ENCODE assay signal across 8 cellular contexts in the genomic region with DNA sequence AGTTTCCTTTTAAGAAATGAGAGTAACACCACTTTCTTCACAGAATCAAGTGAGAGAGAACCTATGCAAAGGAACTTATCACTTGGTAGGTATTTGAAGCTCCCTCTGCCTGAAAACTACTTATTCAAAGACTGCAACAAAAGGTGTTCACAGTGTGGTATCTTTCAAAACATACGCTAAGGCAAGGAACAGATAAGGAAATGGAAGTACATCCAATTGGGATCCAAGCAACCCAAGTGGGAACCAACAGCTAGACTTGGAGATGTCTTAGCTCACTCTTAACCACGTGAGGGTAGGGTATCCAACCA. TPM values are rescaled to one million over a fixed set of nuclear protein-coding genes. Genes with fewer than 3 reads are reported as not detected.
DNase-seq lines count a peak whose midpoint lies in the region; ATAC-seq lines count a peak whose summit lies in the region.

No MANE protein-coding gene starts in this region.

- peaks cover 33% of the 10 kb centered on the region for H3K27me3 ChIP-seq in iPS-20b (ENCODE audit: insufficient read depth, low read length)
- peaks cover 12 to 35% (median 16%) of the 10 kb centered on the region in 5 donors for H3K27me3 ChIP-seq in subcutaneous abdominal adipose tissue (ENCODE audit: control insufficient read depth in 5 of 5, insufficient read depth in 4 of 5, low read length in 5 of 5)

- H3K27ac Mint-ChIP-seq in activated CD4-positive, alpha-beta memory T cell treated with anti-CD3 and anti-CD28 coated beads, Interleukin-2, amount 10 ng/mL, durations not matched to agents 7 days and 5 days = no peak overlapping the region

- H3K27ac ChIP-seq in iPS-20b (ENCODE audit: low read length) (no peak overlapping the region), subcutaneous abdominal adipose tissue (ENCODE audit: low read depth, low read length) (no peak overlapping the region)

- no peak overlapping the region for H3K9ac ChIP-seq in iPS-20b (ENCODE audit: low read depth, low read length)
- H3K9ac ChIP-seq in subcutaneous abdominal adipose tissue (ENCODE audit: low read length in 5 of 5) = no peak overlapping the region

- peaks cover 10% of the 10 kb centered on the region for H3K4me1 Mint-ChIP-seq in activated T-cell treated with anti-CD3 and anti-CD28 coated beads, Interleukin-2, amount 50 U/mL, for 4 hours (ENCODE audit: low read depth)
- H3K4me1 Mint-ChIP-seq in activated CD4-positive, alpha-beta memory T cell treated with anti-CD3 and anti-CD28 coated beads, Interleukin-2, amount 10 ng/mL, durations not matched to agents 7 days and 5 days = peaks cover 11% of the 10 kb centered on the region

- H3K4me3 ChIP-seq in iPS-20b (ENCODE audit: low read length) (peak overlapping the region; percentile 75), subcutaneous abdominal adipose tissue (ENCODE audit: low read depth in 1 of 5, low read length in 5 of 5) (peak overlapping the region; percentile 35 to 84 (median 68))

- POLR2A ChIA-PET in activated CD4-positive, alpha-beta memory T cell treated with anti-CD3 and anti-CD28 coated beads, Interleukin-2, amount 10 ng/mL, durations not matched to agents 7 days and 5 days (lab: Charles Lee) = interaction anchor here (1.0 to 3.5 kb wide), 2 partner anchors 124 to 156 kb away, joined by 3 to 26 read pairs; no protein-coding TSS in a partner anchor

- no peaks in the 10 kb centered on the region for H3K36me3 ChIP-seq in iPS-20b (ENCODE audit: insufficient read depth, low read depth, low read length)
- no peaks in the 10 kb centered on the region for H3K36me3 ChIP-seq in subcutaneous abdominal adipose tissue (ENCODE audit: control insufficient read depth in 5 of 5, insufficient read depth in 5 of 5, low read length in 5 of 5)

- H3K36me3 Mint-ChIP-seq in activated T-cell treated with anti-CD3 and anti-CD28 coated beads, Interleukin-2, amount 50 U/mL, for 4 hours (ENCODE audit: insufficient read depth) = no peaks in the 10 kb centered on the region
- H3K36me3 Mint-ChIP-seq in activated CD4-positive, alpha-beta memory T cell treated with anti-CD3 and anti-CD28 coated beads, Interleukin-2, amount 10 ng/mL, durations not matched to agents 7 days and 5 days (ENCODE audit: low read depth) = peaks cover 4% of the 10 kb centered on the region

- peak overlapping the region; percentile 39 for H3K4me3 Mint-ChIP-seq in activated T-cell treated with anti-CD3 and anti-CD28 coated beads, Interleukin-2, amount 50 U/mL, for 4 hours
- H3K4me3 Mint-ChIP-seq in activated CD4-positive, alpha-beta memory T cell treated with anti-CD3 and anti-CD28 coated beads, Interleukin-2, amount 10 ng/mL, durations not matched to agents 7 days and 5 days = peak overlapping the region; percentile 68

- no peaks in the 10 kb centered on the region for H3K9me3 Mint-ChIP-seq in activated T-cell treated with anti-CD3 and anti-CD28 coated beads, Interleukin-2, amount 50 U/mL, for 4 hours
- H3K9me3 Mint-ChIP-seq in activated CD4-positive, alpha-beta memory T cell treated with anti-CD3 and anti-CD28 coated beads, Interleukin-2, amount 10 ng/mL, durations not matched to agents 7 days and 5 days = no peaks in the 10 kb centered on the region

- CTCF ChIA-PET in activated CD4-positive, alpha-beta memory T cell treated with anti-CD3 and anti-CD28 coated beads, Interleukin-2, amount 10 ng/mL, durations not matched to agents 7 days and 5 days (lab: Charles Lee) = interaction anchor here (1.8 kb wide), 1 partner anchor 251 kb away, joined by 4 read pairs; no protein-coding TSS in a partner anchor

- H3K4me1 ChIP-seq in iPS-20b (ENCODE audit: insufficient read depth, low read length) (no peaks in the 10 kb centered on the region; the same call in 1 of the 2 replicates), subcutaneous abdominal adipose tissue (ENCODE audit: control insufficient read depth in 5 of 5, insufficient read depth in 5 of 5, low read length in 5 of 5) (peaks cover 0 to 20% (median 15%) of the 10 kb centered on the region in 5 donors)

- no peaks in the 10 kb centered on the region for H3K9me3 ChIP-seq in iPS-20b (ENCODE audit: insufficient read depth, low read depth, low read length)
- H3K9me3 ChIP-seq in subcutaneous abdominal adipose tissue (ENCODE audit: control insufficient read depth in 5 of 5, low read length in 5 of 5) = no peaks in the 10 kb centered on the region

- peaks cover 45% of the 10 kb centered on the region for H3K27me3 Mint-ChIP-seq in activated T-cell treated with anti-CD3 and anti-CD28 coated beads, Interleukin-2, amount 50 U/mL, for 4 hours (ENCODE audit: low read depth)
- H3K27me3 Mint-ChIP-seq in activated CD4-positive, alpha-beta memory T cell treated with anti-CD3 and anti-CD28 coated beads, Interleukin-2, amount 10 ng/mL, durations not matched to agents 7 days and 5 days = peaks cover 58% of the 10 kb centered on the region

- DNase-seq in activated T-cell treated with anti-CD3 and anti-CD28 coated beads, Interleukin-2, amount 50 U/mL, for 4 hours = no peak
- no peak for DNase-seq in activated T-cell treated with anti-CD3 and anti-CD28 coated beads, Interleukin-2, amount 50 U/mL, for 1 hour
- DNase-seq in activated CD4-positive, alpha-beta memory T cell treated with anti-CD3 and anti-CD28 coated beads, Interleukin-2, amount 10 ng/mL, durations not matched to agents 7 days and 5 days = no peak
- DNase-seq in AML-193 (lab: John Stamatoyannopoulos, UW) (no peak), NCI-H187 (lab: John Stamatoyannopoulos, UW) (no peak)

- ATAC-seq in activated T-cell treated with anti-CD3 and anti-CD28 coated beads, Interleukin-2, amount 50 U/mL, for 4 hours = no peak
- no peak for ATAC-seq in GM18907 (IDR thresholded peaks at IDR 0.05; ENCODE audit: unreplicated experiment)

RNA-seq across cellular contexts. Expression of gene PPM1E, which starts 0.4 kb away (rescaled TPM):
- under 1 TPM; 0.03 TPM for total RNA-seq in activated T-cell treated with anti-CD3 and anti-CD28 coated beads, Interleukin-2, amount 50 U/mL, for 4 hours
- total RNA-seq in activated CD4-positive, alpha-beta memory T cell treated with anti-CD3 and anti-CD28 coated beads, Interleukin-2, amount 10 ng/mL, durations not matched to agents 7 days and 5 days = under 1 TPM in 1 of 2 experiments, not detected in 1; 0.03 TPM
